1 cellular context compared by ENCODE assay signal in the genomic region with DNA sequence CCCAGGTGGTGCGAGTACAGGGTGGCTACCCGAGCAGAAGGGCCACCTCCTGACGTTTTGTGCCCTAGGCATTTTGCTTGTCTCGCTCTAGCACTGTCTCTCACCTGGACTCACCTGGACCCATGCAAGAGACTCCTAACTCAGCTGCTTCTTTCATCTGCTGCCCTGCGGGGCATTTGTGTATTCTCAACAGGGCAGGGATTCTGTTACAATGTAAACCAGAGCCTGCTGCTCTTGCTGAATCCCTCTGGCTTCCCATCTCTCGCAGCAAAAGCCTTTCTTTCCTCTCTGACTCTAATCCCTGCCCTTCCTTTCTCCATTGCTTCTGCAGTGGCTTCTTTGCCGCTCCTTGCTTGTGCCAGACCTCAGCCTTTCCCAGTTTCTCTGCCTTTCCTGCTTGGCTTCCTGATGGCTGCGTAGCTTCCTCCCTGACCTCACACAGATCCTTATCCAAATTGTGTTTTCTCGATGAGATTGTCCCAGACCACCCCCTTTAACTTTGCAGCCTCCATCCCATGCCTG.
A peak's percentile ranks its signal among the peaks of the same experiment; 100 is the strongest.
TF ChIP-seq lines count a peak whose summit lies in the region.

No MANE protein-coding gene starts in this region.

TF ChIP-seq in endothelial cell of umbilical vein, 7 proteins besides CTCF, POLR2A, EP300 and RAD21:
- TF ChIP-seq, protein P1, sequence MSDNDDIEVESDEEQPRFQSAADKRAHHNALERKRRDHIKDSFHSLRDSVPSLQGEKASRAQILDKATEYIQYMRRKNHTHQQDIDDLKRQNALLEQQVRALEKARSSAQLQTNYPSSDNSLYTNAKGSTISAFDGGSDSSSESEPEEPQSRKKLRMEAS (IDR thresholded peaks at IDR 0.05; ENCODE audit: insufficient read depth, insufficient read length): no peak
- TF ChIP-seq JUN (IDR thresholded peaks at IDR 0.05; ENCODE audit: borderline replicate concordance, insufficient read depth, insufficient read length, low read depth) (no peak), FOS (IDR thresholded peaks at IDR 0.05; ENCODE audit: borderline replicate concordance, insufficient read depth, low read length) (peak; percentile 51), GATA2 (IDR thresholded peaks at IDR 0.05; ENCODE audit: insufficient read depth, insufficient read length, low read depth, low read length) (peak; percentile 92)
